ENCODE assay signal across 8 cellular contexts in the genomic region with DNA sequence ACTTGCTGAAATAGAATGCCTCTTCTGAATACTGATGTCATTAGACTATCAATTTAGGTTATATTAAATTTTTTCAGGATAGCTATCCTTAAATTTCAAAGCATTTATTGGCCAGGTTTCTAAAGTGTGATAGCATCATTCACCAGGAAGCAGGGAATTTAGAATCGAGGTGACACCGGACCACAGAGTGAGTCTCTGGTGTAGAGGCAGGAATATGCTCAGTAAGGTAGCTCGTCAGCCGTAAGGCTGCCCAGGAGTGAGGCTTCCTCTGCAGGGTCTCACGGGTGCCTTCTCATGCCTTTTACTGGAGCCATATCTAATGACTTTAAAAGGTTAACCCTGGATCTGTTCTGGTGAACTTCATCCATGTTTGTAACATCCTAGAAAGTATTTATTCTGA.
DNase-seq lines count a peak whose midpoint lies in the region; ATAC-seq and TF ChIP-seq lines count a peak whose summit lies in the region.

No MANE protein-coding gene starts in this region.

- intact Hi-C loops in Panc1 (cut with micrococcal nuclease; ENCODE audit: unreplicated experiment) (no loop called here), colonic mucosa (cut with DNase I) (loop anchor here (5.0 kb wide), 1 partner anchor 38 kb away; no protein-coding TSS in a partner anchor)

- peaks cover 37% of the 10 kb centered on the region for H3K36me3 Mint-ChIP-seq in CD4-positive, CD25-positive, alpha-beta regulatory T cell

- DNase-seq in CD4-positive, CD25-positive, alpha-beta regulatory T cell = no peak
- DNase-seq in Panc1 (ENCODE audit: low read depth, low spot score) (no peak), colonic mucosa (no peak), osteoblast (ENCODE audit: insufficient read length, low spot score, missing footprints) (no peak), DMS53 treated with DMSO at 0.1 percent for 48 hours (lab: John Stamatoyannopoulos, UW; ENCODE audit: unreplicated experiment) (no peak), iPS-NIHi7 (ENCODE audit: extremely low spot score) (no peak), NCI-H2196 (lab: John Stamatoyannopoulos, UW; ENCODE audit: unreplicated experiment) (no peak)

- peak overlapping the region; percentile 2 for H3K4me3 ChIP-seq in CD4-positive, CD25-positive, alpha-beta regulatory T cell (ENCODE audit: low read depth, low read length)
- H3K4me3 ChIP-seq in Panc1 (ENCODE audit: low read depth in 2 of 2, low read length in 2 of 2) (peak overlapping the region in 1 of 2 experiments; percentile 21; a peak in 1 of 4 replicates), colonic mucosa (no peak overlapping the region), osteoblast (ENCODE audit: insufficient read depth, low read length) (no peak overlapping the region)

- H3K27ac ChIP-seq in CD4-positive, CD25-positive, alpha-beta regulatory T cell (ENCODE audit: insufficient read depth, low read length, poor library complexity, severe bottlenecking) = peak overlapping the region; percentile 55
- H3K27ac ChIP-seq in Panc1 (ENCODE audit: low read length) (peak overlapping the region; percentile 100), colonic mucosa (peak overlapping the region; percentile 95), osteoblast (ENCODE audit: low read depth, low read length) (peak overlapping the region; percentile 99)

- peak overlapping the region; percentile 65 for H3K4me2 ChIP-seq in osteoblast (ENCODE audit: insufficient read depth, low read length)

- H3K9ac ChIP-seq in colonic mucosa (ENCODE audit: low read depth in 2 of 2, low read length in 2 of 2) = peak overlapping the region in 1 of 2 donors; percentile 58

- H3K36me3 ChIP-seq in CD4-positive, CD25-positive, alpha-beta regulatory T cell (ENCODE audit: control insufficient read depth, insufficient read depth, low read length) = peaks cover 66% of the 10 kb centered on the region
- H3K36me3 ChIP-seq in Panc1 (ENCODE audit: control insufficient read depth, insufficient read depth, low read length) (peaks cover 23% of the 10 kb centered on the region), colonic mucosa (no peaks in the 10 kb centered on the region), osteoblast (ENCODE audit: insufficient read depth, low read length) (peaks cover 70% of the 10 kb centered on the region)

- H3K27ac Mint-ChIP-seq in CD4-positive, CD25-positive, alpha-beta regulatory T cell = peak overlapping the region; percentile 45 to 92 (median 92)

- no peak for ATAC-seq in CD4-positive, CD25-positive, alpha-beta regulatory T cell (ENCODE audit: low read depth in 2 of 2)
- ATAC-seq in Panc1 (no peak), HG02973 (IDR thresholded peaks at IDR 0.05; ENCODE audit: unreplicated experiment) (no peak)

- H3K4me1 Mint-ChIP-seq in CD4-positive, CD25-positive, alpha-beta regulatory T cell = peaks cover 26 to 85% (median 72%) of the 10 kb centered on the region in 4 donors

- TF ChIP-seq CTCF in Panc1 (IDR thresholded peaks at IDR 0.05) = no peak
- no peak for TF ChIP-seq CTCF in colonic mucosa (IDR thresholded peaks at IDR 0.05)
- TF ChIP-seq CTCF in osteoblast (IDR thresholded peaks at IDR 0.05; ENCODE audit: extremely low read depth, low read depth, low read length) = no peak

- peaks cover 49% of the 10 kb centered on the region for H4K20me1 ChIP-seq in osteoblast (ENCODE audit: insufficient read depth, low read length)

- H3K79me2 ChIP-seq in osteoblast (ENCODE audit: insufficient read depth, low read length) = peaks cover 90% of the 10 kb centered on the region

- peaks cover 77% of the 10 kb centered on the region for H3K4me1 ChIP-seq in CD4-positive, CD25-positive, alpha-beta regulatory T cell (ENCODE audit: control insufficient read depth, insufficient read depth, low read length, poor library complexity, severe bottlenecking)
- peaks cover 96% of the 10 kb centered on the region for H3K4me1 ChIP-seq in Panc1 (ENCODE audit: control insufficient read depth, insufficient read depth, low read length)
- H3K4me1 ChIP-seq in colonic mucosa = peaks cover 8% of the 10 kb centered on the region
- peaks cover 87% of the 10 kb centered on the region for H3K4me1 ChIP-seq in osteoblast (ENCODE audit: insufficient read depth, low read length)

- no peak overlapping the region for H2AFZ ChIP-seq in osteoblast (ENCODE audit: low read length)

- H3K9me3 Mint-ChIP-seq in CD4-positive, CD25-positive, alpha-beta regulatory T cell = no peaks in the 10 kb centered on the region

- peaks cover 4% of the 10 kb centered on the region for H3K27me3 Mint-ChIP-seq in CD4-positive, CD25-positive, alpha-beta regulatory T cell

- no peaks in the 10 kb centered on the region for H3K9me3 ChIP-seq in CD4-positive, CD25-positive, alpha-beta regulatory T cell (ENCODE audit: control insufficient read depth in 2 of 2, low read length in 2 of 2)
- H3K9me3 ChIP-seq in Panc1 (ENCODE audit: control insufficient read depth, insufficient read depth, low read depth, low read length) = no peaks in the 10 kb centered on the region
- H3K9me3 ChIP-seq in colonic mucosa = no peaks in the 10 kb centered on the region
- H3K9me3 ChIP-seq in osteoblast (ENCODE audit: low read depth, low read length) = no peaks in the 10 kb centered on the region

- H3K27me3 ChIP-seq in CD4-positive, CD25-positive, alpha-beta regulatory T cell (ENCODE audit: control insufficient read depth, insufficient read depth, low read length) = no peaks in the 10 kb centered on the region
- H3K27me3 ChIP-seq in Panc1 (ENCODE audit: control insufficient read depth, insufficient read depth, low read length) (no peaks in the 10 kb centered on the region), colonic mucosa (no peaks in the 10 kb centered on the region), osteoblast (ENCODE audit: insufficient read depth, low read length) (no peaks in the 10 kb centered on the region)

- CTCF ChIA-PET in Panc1 (lab: Charles Lee) = interaction anchor here (0.6 to 1.7 kb wide), 3 partner anchors 8 to 78 kb away, joined by 3 to 17 read pairs (median 5); no protein-coding TSS in a partner anchor

- H3K4me3 Mint-ChIP-seq in CD4-positive, CD25-positive, alpha-beta regulatory T cell = peak overlapping the region in 3 of 4 donors; percentile 58 to 64 (median 63)

- BruUV-seq in Panc1 (replicated peaks; lab: Mats Ljungman, UMichigan) = TSS peak; percentile 94

- POLR2A ChIA-PET in Panc1 (lab: Charles Lee) = interaction anchor here (0.6 to 1.5 kb wide), 8 partner anchors 8 to 700 kb away, joined by 3 to 11 read pairs (median 3); no protein-coding TSS in a partner anchor

- in situ Hi-C loops in Panc1 (cut with HindIII; ENCODE audit: low pct_unique_long_range_greater_than_20kb, low sequenced_read_pairs) = no loop called here
